8 cellular contexts compared by ENCODE assay signal in the genomic region with DNA sequence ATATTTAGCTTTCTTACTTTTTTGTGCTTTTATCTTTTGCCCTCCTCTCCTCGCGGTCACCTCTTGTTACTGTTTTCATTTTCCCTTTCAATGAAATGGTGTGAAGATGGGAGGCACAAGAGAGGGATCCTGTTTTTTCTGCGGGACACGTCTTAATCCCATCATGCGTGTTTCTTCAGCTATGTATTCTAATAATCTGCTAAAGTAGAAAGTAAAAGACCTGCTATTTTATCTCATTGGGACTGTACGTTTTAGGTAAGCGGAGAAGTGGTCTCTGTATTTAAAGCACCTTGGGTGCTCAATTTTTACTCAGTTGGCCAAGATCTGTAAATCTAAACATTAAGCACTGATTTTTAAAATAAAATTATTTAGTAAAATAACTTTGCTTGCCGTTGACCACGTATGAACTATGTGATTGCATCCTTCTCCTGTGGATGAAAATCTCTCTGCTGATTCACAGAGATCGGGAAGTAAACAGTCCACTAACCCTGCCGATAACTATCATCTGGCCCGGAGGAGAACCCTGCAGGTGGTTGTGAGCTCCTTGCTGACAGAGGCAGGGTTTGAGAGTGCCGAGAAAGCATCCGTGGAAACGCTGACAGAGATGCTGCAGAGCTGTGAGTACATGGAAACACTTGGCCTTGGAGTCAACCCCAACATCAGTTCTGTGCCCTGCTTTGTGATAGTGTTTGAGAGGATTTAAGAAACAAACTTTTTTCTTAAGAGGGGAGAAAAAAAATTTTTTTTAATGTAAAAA. TPM values are rescaled to one million over a fixed set of nuclear protein-coding genes. Genes with fewer than 3 reads are reported as not detected.
DNase-seq lines count a peak whose midpoint lies in the region; ATAC-seq and TF ChIP-seq lines count a peak whose summit lies in the region.

No MANE protein-coding gene starts in this region.

- H3K4me2 ChIP-seq in mammary epithelial cell (ENCODE audit: insufficient read depth, low read depth, low read length), result peak overlapping the region; percentile 61

- CTCF ChIA-PET in mammary epithelial cell (lab: Charles Lee; ENCODE audit: low non-redundant PET), result no interaction called here

- peaks cover 36% of the 10 kb centered on the region for H3K79me2 ChIP-seq in mammary epithelial cell (ENCODE audit: insufficient read depth, low read length)

- H3K27me3 ChIP-seq in HL-60 (ENCODE audit: insufficient read depth, poor library complexity, severe bottlenecking) (no peaks in the 10 kb centered on the region), mammary epithelial cell (ENCODE audit: insufficient read depth, low read length) (no peaks in the 10 kb centered on the region)

- peak overlapping the region; percentile 75 for H3K27ac ChIP-seq in 22Rv1
- H3K27ac ChIP-seq in HL-60 (replicated peaks), result peak overlapping the region; percentile 89
- peak overlapping the region; percentile 88 for H3K27ac ChIP-seq in mammary epithelial cell (ENCODE audit: insufficient read depth, low read depth, low read length)

- WGBS in mammary epithelial cell (ENCODE audit: low coverage, missing lambda C conversion rate), result 11% methylated on average over 15 of the region's 15 CpGs

- H3K9me3 ChIP-seq in mammary epithelial cell (replicated peaks; ENCODE audit: insufficient read depth, low read length) (no peaks in the 10 kb centered on the region), mucosa of descending colon (no peaks in the 10 kb centered on the region)

- peak overlapping the region; percentile 91 for H3K9ac ChIP-seq in mammary epithelial cell (ENCODE audit: insufficient read depth, low read length)

- no peak for TF ChIP-seq CTCF in 22Rv1 (IDR thresholded peaks at IDR 0.05)
- no peak for TF ChIP-seq CTCF in HL-60 (IDR thresholded peaks at IDR 0.05; ENCODE audit: insufficient read depth, low read length)
- no peak for TF ChIP-seq CTCF in mammary epithelial cell (conservative IDR thresholded peaks at IDR 0.05 in 1 of 2, IDR thresholded peaks at IDR 0.05 in 1 of 2; ENCODE audit: extremely low read depth in 1 of 2, insufficient read depth in 1 of 2, low read depth in 1 of 2, low read length in 2 of 2)
- TF ChIP-seq CTCF in mucosa of descending colon (IDR thresholded peaks at IDR 0.05), result no peak

- peaks cover 7% of the 10 kb centered on the region for H3K36me3 ChIP-seq in mammary epithelial cell (ENCODE audit: insufficient read depth, low read length)
- peaks cover 8% of the 10 kb centered on the region for H3K36me3 ChIP-seq in mucosa of descending colon (ENCODE audit: low read depth)

- peak overlapping the region; percentile 57 for H3K4me3 ChIP-seq in HL-60 (replicated peaks; ENCODE audit: insufficient read depth, low read length)
- peak overlapping the region; percentile 80 to 96 (median 92) for H3K4me3 ChIP-seq in mammary epithelial cell (replicated peaks in 1 of 3; ENCODE audit: insufficient read depth in 1 of 3, low read depth in 2 of 3, low read length in 3 of 3)
- peak overlapping the region; percentile 27 for H3K4me3 ChIP-seq in mucosa of descending colon

- H3K4me1 ChIP-seq in mammary epithelial cell (ENCODE audit: insufficient read depth, low read length), result peaks cover 25% of the 10 kb centered on the region
- peaks cover 21% of the 10 kb centered on the region for H3K4me1 ChIP-seq in mucosa of descending colon (ENCODE audit: low read depth)

- DNase-seq in HL-60 (ENCODE audit: low read depth in 1 of 2, low spot score in 1 of 2) (no peak), mammary epithelial cell (no peak), mucosa of descending colon (no peak), activated gamma-delta T cell (lab: John Stamatoyannopoulos, UW) (no peak), iPS-NIHi7 (ENCODE audit: extremely low spot score) (no peak), KBM-7 (no peak)

- no peak for ATAC-seq in mucosa of descending colon
- no peak for ATAC-seq in GM18858 (IDR thresholded peaks at IDR 0.05; ENCODE audit: unreplicated experiment)

- intact Hi-C loops in mammary epithelial cell (cut with micrococcal nuclease), result no loop called here
- intact Hi-C loops in mucosa of descending colon (cut with DNase I, micrococcal nuclease), result no loop called here

- in situ Hi-C loops in mammary epithelial cell (cut with MboI; ENCODE audit: low sequenced_read_pairs in 2 of 2) (no loop called here), KBM-7 (cut with MboI; ENCODE audit: low pct_unique_long_range_greater_than_20kb, low sequenced_read_pairs) (no loop called here)

- dilution Hi-C loops in mammary epithelial cell (cut with HindIII; ENCODE audit: low sequenced_read_pairs), result no loop called here

- peak overlapping the region; percentile 96 for H2AFZ ChIP-seq in mammary epithelial cell (ENCODE audit: low read depth, low read length)

- TSS peak; percentile 45 for BruUV-seq in mammary epithelial cell (replicated peaks; lab: Mats Ljungman, UMichigan)

- no peaks in the 10 kb centered on the region for H4K20me1 ChIP-seq in mammary epithelial cell (ENCODE audit: insufficient read depth, low read length)

RNA-seq across cellular contexts. Expression of a gene that starts 0.8 kb away (rescaled TPM):
- total RNA-seq in mammary epithelial cell (10 to 100 TPM; 12.8 to 23.5 TPM), mucosa of descending colon (10 to 100 TPM; 22.1 to 35.2 (median 25.0) TPM)
- polyA plus RNA-seq in mammary epithelial cell, result 27.1 TPM
- polyA minus RNA-seq in mammary epithelial cell, result 32.3 TPM

Comparison
In these comparisons a context has a peak if more than half of its experiments do, and no peak if none do; other contexts are left out.
1. H3K4me3 ChIP-seq: peak in every context shown above with its lines; median percentile 92 in mammary epithelial cell; 57 in HL-60; 27 in mucosa of descending colon.